Comparison of ENCODE assay signal across 7 cellular contexts in genomic region chr2:25341031-25341727, GRCh38. TPM values are rescaled to one million over a fixed set of nuclear protein-coding genes. Genes with fewer than 3 reads are reported as not detected.
DNase-seq lines count a peak whose midpoint lies in the region; ATAC-seq and TF ChIP-seq lines count a peak whose summit lies in the region.

No MANE protein-coding gene starts in this region.

- peaks cover 0 to 8% of the 10 kb centered on the region in 2 donors for H3K4me1 ChIP-seq in uterus

- H3K27ac ChIP-seq in uterus, result peak overlapping the region; percentile 85 to 90

- intact Hi-C loops in uterus (cut with DNase I; ENCODE audit: low total_unique reads), result no loop called here

- no peak overlapping the region for H3K4me3 Mint-ChIP-seq in activated naive CD8-positive, alpha-beta T cell treated with anti-CD3 and anti-CD28 coated beads, Interleukin-2, amount 50 U/mL, for 24 hours

- no peak for TF ChIP-seq POLR2A in uterus (IDR thresholded peaks at IDR 0.05)

- no peak overlapping the region for H3K27ac Mint-ChIP-seq in activated naive CD8-positive, alpha-beta T cell treated with anti-CD3 and anti-CD28 coated beads, Interleukin-2, amount 50 U/mL, for 24 hours

- H3K27me3 ChIP-seq in uterus, result no peaks in the 10 kb centered on the region

- TF ChIP-seq CTCF in uterus (IDR thresholded peaks at IDR 0.05), result no peak

- no peaks in the 10 kb centered on the region for H3K9me3 Mint-ChIP-seq in activated naive CD8-positive, alpha-beta T cell treated with anti-CD3 and anti-CD28 coated beads, Interleukin-2, amount 50 U/mL, for 24 hours

- H3K9me3 ChIP-seq in uterus, result no peaks in the 10 kb centered on the region

- no peaks in the 10 kb centered on the region for H3K36me3 ChIP-seq in uterus

- H3K4me1 Mint-ChIP-seq in activated naive CD8-positive, alpha-beta T cell treated with anti-CD3 and anti-CD28 coated beads, Interleukin-2, amount 50 U/mL, for 24 hours, result peaks cover 61% of the 10 kb centered on the region

- peak; percentile 22 for ATAC-seq in GM19324 (IDR thresholded peaks at IDR 0.05; ENCODE audit: low FRiP score, unreplicated experiment)
- ATAC-seq in HG03520 (IDR thresholded peaks at IDR 0.05; ENCODE audit: unreplicated experiment), result peak; percentile 13
- peak; percentile 3 for ATAC-seq in activated naive CD8-positive, alpha-beta T cell treated with anti-CD3 and anti-CD28 coated beads, Interleukin-2, amount 50 U/mL, for 24 hours

- H3K4me3 ChIP-seq in uterus, result peak overlapping the region; percentile 40 to 83

- DNase-seq in Daoy (ENCODE audit: low read depth) (peak; percentile 34), left kidney (ENCODE audit: low read depth, low spot score) (peak; percentile 68), uterus (peak in 1 of 2 donors; percentile 46), OCI-M1 (lab: John Stamatoyannopoulos, UW) (no peak)
- peak; percentile 36 for DNase-seq in activated naive CD8-positive, alpha-beta T cell treated with anti-CD3 and anti-CD28 coated beads, Interleukin-2, amount 50 U/mL, for 24 hours

- H3K27me3 Mint-ChIP-seq in activated naive CD8-positive, alpha-beta T cell treated with anti-CD3 and anti-CD28 coated beads, Interleukin-2, amount 50 U/mL, for 24 hours, result no peaks in the 10 kb centered on the region

- no peaks in the 10 kb centered on the region for H3K36me3 Mint-ChIP-seq in activated naive CD8-positive, alpha-beta T cell treated with anti-CD3 and anti-CD28 coated beads, Interleukin-2, amount 50 U/mL, for 24 hours (ENCODE audit: low read depth)

RNA-seq across cellular contexts. Expression of gene DNMT3A, which starts 0.5 kb away (rescaled TPM):
- 17.7 and 19.3 TPM in 2 replicates for total RNA-seq in Daoy (2014; rRNA removed; shearing (Covaris generic))
- total RNA-seq in uterus, result 10 to 100 TPM in 3 of 4 donors, 1 to 10 TPM in 1; 2.3 to 95.8 (median 29.9) TPM
